Comparison of ENCODE assay signal across 28 cellular contexts in the genomic region with DNA sequence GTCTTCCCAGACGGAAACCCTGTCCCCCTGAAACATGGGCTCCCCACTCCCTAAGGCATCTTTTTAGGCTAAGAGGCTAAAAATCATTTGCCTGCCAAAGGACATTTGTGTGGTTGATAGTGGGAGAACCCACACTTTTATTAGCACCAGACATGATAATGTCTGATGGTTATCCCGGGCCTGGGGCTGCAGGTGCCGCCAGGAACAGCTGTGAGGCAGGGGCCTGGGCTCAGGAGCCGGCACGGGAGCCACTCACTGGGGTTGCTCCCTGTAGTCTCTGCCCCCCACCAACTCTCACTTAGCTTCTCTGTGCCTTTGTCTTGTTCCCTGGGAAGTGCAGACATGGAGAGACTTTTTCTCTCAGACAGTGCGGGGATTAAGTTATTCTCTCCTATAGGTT.
DNase-seq lines count a peak whose midpoint lies in the region; ATAC-seq and TF ChIP-seq lines count a peak whose summit lies in the region.
"Had no signal": no experiment of that assay in that cellular context is flagged by ENCODE, and none has a peak within 500 bp of the region (broad histone marks: within the 10 kb centered on the region; RNA-seq: fewer than 3 reads in every experiment).

No MANE protein-coding gene starts in this region.

- TF ChIP-seq POLR2A in heart left ventricle (IDR thresholded peaks at IDR 0.05) = no peak

- POLR2A ChIA-PET in SK-N-SH (lab: Yijun Ruan, JAX) = no interaction called here

- no peaks in the 10 kb centered on the region for H3K36me3 ChIP-seq in SK-N-SH (replicated peaks in 1 of 2; ENCODE audit: control insufficient read depth in 1 of 2, insufficient read depth in 2 of 2, low read length in 1 of 2)
- H3K36me3 ChIP-seq in right atrium auricular region = no peaks in the 10 kb centered on the region
- H3K36me3 ChIP-seq in heart left ventricle = no peaks in the 10 kb centered on the region
- H3K36me3 ChIP-seq: BE2C; BLaER1; BLaER1 treated with 17β-estradiol and CSF1 and Interleukin-3, amounts not matched to agents 10 nM and 100 nM had no signal

- ATAC-seq in SK-N-SH treated with all-trans-retinoic acid at 6 μM for 48 hours (no peak), heart left ventricle (no peak)
- ATAC-seq: A549; CD8-positive, alpha-beta T cell had no signal

- H3K27me3 ChIP-seq in SK-N-SH (ENCODE audit: insufficient read depth) = no peaks in the 10 kb centered on the region
- no peaks in the 10 kb centered on the region for H3K27me3 ChIP-seq in right atrium auricular region
- no peaks in the 10 kb centered on the region for H3K27me3 ChIP-seq in heart left ventricle
- H3K27me3 ChIP-seq: BE2C; BLaER1; BLaER1 treated with 17β-estradiol and CSF1 and Interleukin-3, amounts not matched to agents 10 nM and 100 nM had no signal

- DNase-seq in SK-N-SH (peak; percentile 44), right atrium auricular region (ENCODE audit: low spot score) (peak; percentile 38), heart left ventricle (no peak)
- DNase-seq: 8988T; ACHN; AML-193; BE2C; C1 segment of cervical spinal cord; Caco-2; Calu3; CD4-positive, alpha-beta memory T cell; CD4-positive, alpha-beta T cell; CD4-positive, CD25-positive, alpha-beta regulatory T cell; CD8-positive, alpha-beta memory T cell; CD8-positive, alpha-beta T cell; COR-L47; DMS 273 treated with DMSO at 0.1 percent for 48 hours; DMS153; DMS53; DMS79; DND-41; EL had no signal

- H3K9me2 ChIP-seq in SK-N-SH = no peaks in the 10 kb centered on the region

- H3F3A ChIP-seq in SK-N-SH (replicated peaks; ENCODE audit: insufficient read depth) = no peaks in the 10 kb centered on the region

- H2AFZ ChIP-seq in SK-N-SH (ENCODE audit: low read depth) = no peak overlapping the region

- no peak overlapping the region for H3K9ac ChIP-seq in SK-N-SH
- H3K9ac ChIP-seq: BLaER1; BLaER1 treated with 17β-estradiol and CSF1 and Interleukin-3, amounts not matched to agents 10 nM and 100 nM had no signal

- CTCF ChIA-PET in SK-N-SH (lab: Yijun Ruan, JAX) = interaction anchor here (2.1 to 7.5 kb wide), 2 partner anchors 32 to 140 kb away, joined by 7 to 35 read pairs; no protein-coding TSS in a partner anchor

- no peak for TF ChIP-seq CTCF in SK-N-SH (IDR thresholded peaks at IDR 0.05)
- TF ChIP-seq CTCF in right atrium auricular region (IDR thresholded peaks at IDR 0.05) = no peak
- TF ChIP-seq CTCF in heart left ventricle (IDR thresholded peaks at IDR 0.05) = no peak

- H3K9me3 ChIP-seq in SK-N-SH = no peaks in the 10 kb centered on the region
- H3K9me3 ChIP-seq in right atrium auricular region = peaks cover 0 to 12% of the 10 kb centered on the region in 2 donors
- H3K9me3 ChIP-seq in heart left ventricle = peaks cover 0 to 6% (median 0%) of the 10 kb centered on the region in 12 donors
- H3K9me3 ChIP-seq: A549, BE2C, Caco-2 had no signal

- H3K4me3 ChIP-seq in SK-N-SH (ENCODE audit: low read depth in 2 of 2, low read length in 1 of 2) = no peak overlapping the region
- no peak overlapping the region for H3K4me3 ChIP-seq in right atrium auricular region
- no peak overlapping the region for H3K4me3 ChIP-seq in heart left ventricle
- H3K4me3 ChIP-seq: A549; BLaER1; BLaER1 treated with 17β-estradiol and CSF1 and Interleukin-3, amounts not matched to agents 10 nM and 100 nM had no signal

- no peak for TF ChIP-seq EP300 in SK-N-SH (IDR thresholded peaks at IDR 0.05; ENCODE audit: borderline replicate concordance in 1 of 2, low read depth in 1 of 2, low read length in 1 of 2)

- TF ChIP-seq RAD21 in SK-N-SH (IDR thresholded peaks at IDR 0.05; ENCODE audit: low read length) = no peak

- H3K79me2 ChIP-seq in SK-N-SH (ENCODE audit: insufficient read depth) = no peaks in the 10 kb centered on the region

- H3K4me2 ChIP-seq in SK-N-SH = no peak overlapping the region
- H3K4me2 ChIP-seq: A549; BLaER1; BLaER1 treated with 17β-estradiol and CSF1 and Interleukin-3, amounts not matched to agents 10 nM and 100 nM had no signal

- H3K4me1 ChIP-seq in SK-N-SH (ENCODE audit: control insufficient read depth in 1 of 2, insufficient read depth in 2 of 2, low read depth in 1 of 2, low read length in 1 of 2) (peaks cover 0 to 4% of the 10 kb centered on the region in 2 experiments; a peak in 1 of 4 replicates), right atrium auricular region (no peaks in the 10 kb centered on the region), heart left ventricle (no peaks in the 10 kb centered on the region)
- H3K4me1 ChIP-seq: A549; BE2C; BLaER1; BLaER1 treated with 17β-estradiol and CSF1 and Interleukin-3, amounts not matched to agents 10 nM and 100 nM; Caco-2 had no signal

- H4K20me1 ChIP-seq in SK-N-SH (ENCODE audit: insufficient read depth) = no peaks in the 10 kb centered on the region
- H4K20me1 ChIP-seq: BLaER1; BLaER1 treated with 17β-estradiol and CSF1 and Interleukin-3, amounts not matched to agents 10 nM and 100 nM had no signal

- WGBS in SK-N-SH (ENCODE audit: low lambda C conversion rate) = 19% methylated on average over 6 of the region's 6 CpGs
- 74 to 81% (median 77%) methylated on average over 6 of the region's 6 CpGs for WGBS in heart left ventricle, 4 donors

- intact Hi-C loops in heart left ventricle (cut with DNase I) = no loop called here

- H3K27ac ChIP-seq in SK-N-SH (ENCODE audit: low read depth in 2 of 2, low read length in 1 of 2) = no peak overlapping the region
- no peak overlapping the region for H3K27ac ChIP-seq in right atrium auricular region
- no peak overlapping the region for H3K27ac ChIP-seq in heart left ventricle
- H3K27ac ChIP-seq: 22Rv1; A549; BLaER1; BLaER1 treated with 17β-estradiol and CSF1 and Interleukin-3, amounts not matched to agents 10 nM and 100 nM; C4-2B had no signal

TF ChIP-seq in SK-N-SH, 30 proteins besides CTCF, POLR2A, EP300 and RAD21:
- peak; percentile 41; the same call in 1 of the 2 replicates for TF ChIP-seq GATA2 (CRISPR knock-in tag; IDR thresholded peaks at IDR 0.05)
- no peak for TF ChIP-seq RCOR1 (IDR thresholded peaks at IDR 0.05; ENCODE audit: low read length)
- TF ChIP-seq GABPA (IDR thresholded peaks at IDR 0.05; ENCODE audit: low read depth) = no peak

TF ChIP-seq in SK-N-SH treated with all-trans-retinoic acid at 6 μM for 48 hours, 23 proteins besides CTCF, POLR2A, EP300 and RAD21 (continues in another document):
- TF ChIP-seq, protein P1, sequence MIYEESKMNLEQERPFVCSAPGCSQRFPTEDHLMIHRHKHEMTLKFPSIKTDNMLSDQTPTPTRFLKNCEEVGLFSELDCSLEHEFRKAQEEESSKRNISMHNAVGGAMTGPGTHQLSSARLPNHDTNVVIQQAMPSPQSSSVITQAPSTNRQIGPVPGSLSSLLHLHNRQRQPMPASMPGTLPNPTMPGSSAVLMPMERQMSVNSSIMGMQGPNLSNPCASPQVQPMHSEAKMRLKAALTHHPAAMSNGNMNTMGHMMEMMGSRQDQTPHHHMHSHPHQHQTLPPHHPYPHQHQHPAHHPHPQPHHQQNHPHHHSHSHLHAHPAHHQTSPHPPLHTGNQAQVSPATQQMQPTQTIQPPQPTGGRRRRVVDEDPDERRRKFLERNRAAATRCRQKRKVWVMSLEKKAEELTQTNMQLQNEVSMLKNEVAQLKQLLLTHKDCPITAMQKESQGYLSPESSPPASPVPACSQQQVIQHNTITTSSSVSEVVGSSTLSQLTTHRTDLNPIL (CRISPR knock-in tag; IDR thresholded peaks at IDR 0.05; ENCODE audit: low read depth) = no peak
- TF ChIP-seq ZC3H10 (CRISPR knock-in tag; IDR thresholded peaks at IDR 0.05) (no peak), ZNF8 (CRISPR knock-in tag; IDR thresholded peaks at IDR 0.05) (no peak), BACH2 (CRISPR knock-in tag; IDR thresholded peaks at IDR 0.05; ENCODE audit: borderline replicate concordance) (no peak), ZNF70 (CRISPR knock-in tag; IDR thresholded peaks at IDR 0.05) (no peak)
- TF ChIP-seq, protein P2, sequence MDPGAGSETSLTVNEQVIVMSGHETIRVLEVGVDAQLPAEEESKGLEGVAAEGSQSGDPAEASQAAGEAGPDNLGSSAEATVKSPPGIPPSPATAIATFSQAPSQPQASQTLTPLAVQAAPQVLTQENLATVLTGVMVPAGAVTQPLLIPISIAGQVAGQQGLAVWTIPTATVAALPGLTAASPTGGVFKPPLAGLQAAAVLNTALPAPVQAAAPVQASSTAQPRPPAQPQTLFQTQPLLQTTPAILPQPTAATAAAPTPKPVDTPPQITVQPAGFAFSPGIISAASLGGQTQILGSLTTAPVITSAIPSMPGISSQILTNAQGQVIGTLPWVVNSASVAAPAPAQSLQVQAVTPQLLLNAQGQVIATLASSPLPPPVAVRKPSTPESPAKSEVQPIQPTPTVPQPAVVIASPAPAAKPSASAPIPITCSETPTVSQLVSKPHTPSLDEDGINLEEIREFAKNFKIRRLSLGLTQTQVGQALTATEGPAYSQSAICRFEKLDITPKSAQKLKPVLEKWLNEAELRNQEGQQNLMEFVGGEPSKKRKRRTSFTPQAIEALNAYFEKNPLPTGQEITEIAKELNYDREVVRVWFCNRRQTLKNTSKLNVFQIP (CRISPR knock-in tag; IDR thresholded peaks at IDR 0.05; ENCODE audit: borderline replicate concordance, low read depth) = no peak
- TF ChIP-seq, protein P3, sequence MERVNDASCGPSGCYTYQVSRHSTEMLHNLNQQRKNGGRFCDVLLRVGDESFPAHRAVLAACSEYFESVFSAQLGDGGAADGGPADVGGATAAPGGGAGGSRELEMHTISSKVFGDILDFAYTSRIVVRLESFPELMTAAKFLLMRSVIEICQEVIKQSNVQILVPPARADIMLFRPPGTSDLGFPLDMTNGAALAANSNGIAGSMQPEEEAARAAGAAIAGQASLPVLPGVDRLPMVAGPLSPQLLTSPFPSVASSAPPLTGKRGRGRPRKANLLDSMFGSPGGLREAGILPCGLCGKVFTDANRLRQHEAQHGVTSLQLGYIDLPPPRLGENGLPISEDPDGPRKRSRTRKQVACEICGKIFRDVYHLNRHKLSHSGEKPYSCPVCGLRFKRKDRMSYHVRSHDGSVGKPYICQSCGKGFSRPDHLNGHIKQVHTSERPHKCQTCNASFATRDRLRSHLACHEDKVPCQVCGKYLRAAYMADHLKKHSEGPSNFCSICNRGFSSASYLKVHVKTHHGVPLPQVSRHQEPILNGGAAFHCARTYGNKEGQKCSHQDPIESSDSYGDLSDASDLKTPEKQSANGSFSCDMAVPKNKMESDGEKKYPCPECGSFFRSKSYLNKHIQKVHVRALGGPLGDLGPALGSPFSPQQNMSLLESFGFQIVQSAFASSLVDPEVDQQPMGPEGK (CRISPR knock-in tag; IDR thresholded peaks at IDR 0.05; ENCODE audit: borderline replicate concordance) = no peak

Comparison
In these comparisons a context has a peak if more than half of its experiments do, and no peak if none do; other contexts are left out.
1. DNase-seq: peak in SK-N-SH (single experiment) and right atrium auricular region (single experiment); none in heart left ventricle (0 of 5).